ENCODE assay signal across 23 cellular contexts in genomic region chr7:5036446-5036845, GRCh38.
"Had no signal": no experiment of that assay in that cellular context is flagged by ENCODE, and none has a peak within 500 bp of the region (broad histone marks: within the 10 kb centered on the region; RNA-seq: fewer than 3 reads in every experiment).

No MANE protein-coding gene starts in this region.

- DNase-seq: KBM-7, MG63, NCI-H1092, NCI-H1105 treated with DMSO at 0.1 percent for 48 hours, NCI-H1417 treated with DMSO at 0.1 percent for 48 hours, NCI-H146, NCI-H1694 treated with DMSO at 0.1 percent for 48 hours, NCI-H1930, NCI-H2081, NCI-H2107, NCI-H2227 treated with DMSO at 0.1 percent for 48 hours, NCI-H446, NCI-H510A, NCI-H524 treated with DMSO at 0.1 percent for 48 hours, NCI-H69, NCI-H774, Right ventricle myocardium superior, RPMI8226, SIG-M5 had no signal

- H3K27ac Mint-ChIP-seq: IgD-negative memory B cell had no signal

- FAIRE-seq: RCC 7860 had no signal

- H3K36me3 ChIP-seq: MG63, SJSA1 had no signal

- H3K27ac ChIP-seq: SJSA1, SK-N-MC had no signal

- H3K4me3 Mint-ChIP-seq: IgD-negative memory B cell had no signal

- H3K9me3 ChIP-seq: MG63, SJSA1 had no signal

- H3K4me3 ChIP-seq: MG63, SJSA1, SK-N-MC had no signal

- H3K27me3 Mint-ChIP-seq: IgD-negative memory B cell had no signal

- H3K27me3 ChIP-seq: MG63, SJSA1 had no signal

- H3K4me1 ChIP-seq: SJSA1 had no signal
